Comparison of ENCODE assay signal across 8 cellular contexts in the genomic region with DNA sequence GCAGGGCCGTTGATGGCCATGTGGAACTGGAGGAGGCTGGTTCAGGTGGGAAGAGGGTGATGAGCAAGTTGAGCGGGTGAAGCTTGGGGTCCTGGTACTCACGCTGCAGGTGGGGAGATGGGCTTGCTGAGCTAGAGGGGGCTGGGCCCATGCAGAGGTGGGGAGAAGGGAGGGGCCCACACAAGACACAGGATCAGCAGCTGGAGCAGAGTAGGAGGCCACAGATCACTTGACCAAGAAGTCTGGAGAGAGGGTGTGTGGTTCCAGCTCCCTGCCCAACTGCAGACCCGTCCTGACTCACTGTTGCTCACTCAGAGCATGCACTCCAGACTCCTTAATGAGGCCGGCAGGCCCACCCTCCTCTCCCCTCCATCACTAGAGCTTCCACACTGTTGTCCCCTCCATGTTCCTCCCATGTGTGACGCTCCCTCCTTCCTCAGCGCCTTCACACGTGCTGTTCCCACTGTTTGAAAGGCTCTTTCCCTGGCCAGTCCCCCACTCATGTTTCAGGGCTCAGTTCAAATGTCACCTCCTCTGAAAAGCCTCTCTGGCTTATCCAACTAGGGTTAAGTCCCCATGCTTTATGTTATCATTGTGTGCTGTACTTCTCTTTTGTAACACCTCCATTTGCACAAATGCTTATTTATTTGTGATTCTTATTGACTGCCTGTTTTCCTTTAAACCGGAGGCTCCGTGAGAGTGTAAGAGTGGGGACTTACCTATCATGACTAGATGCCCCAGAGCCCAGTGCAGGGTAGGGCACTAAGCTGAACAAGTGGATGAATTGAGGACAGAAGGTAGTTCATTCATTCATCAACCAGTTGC. TPM values are rescaled to one million over a fixed set of nuclear protein-coding genes. Genes with fewer than 3 reads are reported as not detected.
DNase-seq lines count a peak whose midpoint lies in the region; ATAC-seq lines count a peak whose summit lies in the region.

No MANE protein-coding gene starts in this region.

- peaks cover 35% of the 10 kb centered on the region for H3K4me1 ChIP-seq in stomach smooth muscle (ENCODE audit: control insufficient read depth, insufficient read depth, low read length)

- H3K27ac Mint-ChIP-seq in activated T-cell treated with anti-CD3 and anti-CD28 coated beads, Interleukin-2, amount 50 U/mL, for 72 hours: peak overlapping the region; percentile 85
- peak overlapping the region; percentile 92 for H3K27ac Mint-ChIP-seq in activated CD8-positive, alpha-beta T cell treated with anti-CD3 and anti-CD28 coated beads, Interleukin-2, amount 10 ng/mL, durations not matched to agents 7 days and 5 days

- peaks cover 0 to 14% of the 10 kb centered on the region in 2 donors for H3K36me3 ChIP-seq in stomach smooth muscle (ENCODE audit: control insufficient read depth in 2 of 2, insufficient read depth in 2 of 2, low read length in 2 of 2)

- CTCF ChIA-PET in activated CD8-positive, alpha-beta T cell treated with anti-CD3 and anti-CD28 coated beads, Interleukin-2, amount 10 ng/mL, durations not matched to agents 7 days and 5 days (lab: Charles Lee): interaction anchor here (1.4 to 21.6 kb wide), 3 partner anchors 25 to 56 kb away, joined by 4 to 610 read pairs (median 4); no protein-coding TSS in a partner anchor

- H3K36me3 Mint-ChIP-seq in activated T-cell treated with anti-CD3 and anti-CD28 coated beads, Interleukin-2, amount 50 U/mL, for 72 hours (ENCODE audit: insufficient read depth in 2 of 2): peaks cover 2 to 10% of the 10 kb centered on the region in 2 donors
- H3K36me3 Mint-ChIP-seq in activated CD8-positive, alpha-beta T cell treated with anti-CD3 and anti-CD28 coated beads, Interleukin-2, amount 10 ng/mL, durations not matched to agents 7 days and 5 days (ENCODE audit: low read depth): peaks cover 32% of the 10 kb centered on the region

- H3K9me3 Mint-ChIP-seq in activated T-cell treated with anti-CD3 and anti-CD28 coated beads, Interleukin-2, amount 50 U/mL, for 72 hours: no peaks in the 10 kb centered on the region
- H3K9me3 Mint-ChIP-seq in activated CD8-positive, alpha-beta T cell treated with anti-CD3 and anti-CD28 coated beads, Interleukin-2, amount 10 ng/mL, durations not matched to agents 7 days and 5 days (ENCODE audit: insufficient read depth): no peaks in the 10 kb centered on the region

- no peak for DNase-seq in activated T-cell treated with anti-CD3 and anti-CD28 coated beads, Interleukin-2, amount 50 U/mL, for 72 hours
- no peak for DNase-seq in activated T-cell treated with anti-CD3 and anti-CD28 coated beads, Interleukin-2, amount 50 U/mL, for 48 hours
- no peak for DNase-seq in activated CD8-positive, alpha-beta T cell treated with anti-CD3 and anti-CD28 coated beads, Interleukin-2, amount 10 ng/mL, durations not matched to agents 7 days and 5 days
- peak; percentile 47 for DNase-seq in hepatic stellate cell (ENCODE audit: low spot score)
- no peak for DNase-seq in HT-29 (ENCODE audit: low spot score)
- DNase-seq in NCI-H2227 treated with DMSO at 0.1 percent for 48 hours (lab: John Stamatoyannopoulos, UW): no peak
- no peak for DNase-seq in HuH-7 (ENCODE audit: low spot score)

- peak overlapping the region; percentile 94 to 96 for H3K4me3 ChIP-seq in stomach smooth muscle (ENCODE audit: low read length in 2 of 2)

- H3K27me3 ChIP-seq in stomach smooth muscle (ENCODE audit: control insufficient read depth in 1 of 2, insufficient read depth in 2 of 2, low read length in 2 of 2): no peaks in the 10 kb centered on the region

- H3K27ac ChIP-seq in stomach smooth muscle (ENCODE audit: low read length): no peak overlapping the region

- POLR2A ChIA-PET in activated CD8-positive, alpha-beta T cell treated with anti-CD3 and anti-CD28 coated beads, Interleukin-2, amount 10 ng/mL, durations not matched to agents 7 days and 5 days (lab: Charles Lee): no interaction called here

- no peak for ATAC-seq in activated T-cell treated with anti-CD3 and anti-CD28 coated beads, Interleukin-2, amount 50 U/mL, for 72 hours (replicated peaks in 1 of 2)
- ATAC-seq in activated CD8-positive, alpha-beta T cell treated with anti-CD3 and anti-CD28 coated beads, Interleukin-2, amount 10 ng/mL, durations not matched to agents 7 days and 5 days: no peak

- peak overlapping the region; percentile 25 to 29 for H3K9ac ChIP-seq in stomach smooth muscle (ENCODE audit: low read length in 2 of 2)

- peak overlapping the region; percentile 88 to 93 for H3K4me3 Mint-ChIP-seq in activated T-cell treated with anti-CD3 and anti-CD28 coated beads, Interleukin-2, amount 50 U/mL, for 72 hours
- H3K4me3 Mint-ChIP-seq in activated CD8-positive, alpha-beta T cell treated with anti-CD3 and anti-CD28 coated beads, Interleukin-2, amount 10 ng/mL, durations not matched to agents 7 days and 5 days: peak overlapping the region; percentile 90

- no peaks in the 10 kb centered on the region for H3K9me3 ChIP-seq in stomach smooth muscle (ENCODE audit: control insufficient read depth in 2 of 2, low read length in 2 of 2)

- H3K4me1 Mint-ChIP-seq in activated T-cell treated with anti-CD3 and anti-CD28 coated beads, Interleukin-2, amount 50 U/mL, for 72 hours (ENCODE audit: low read depth): peaks cover 37% of the 10 kb centered on the region
- H3K4me1 Mint-ChIP-seq in activated CD8-positive, alpha-beta T cell treated with anti-CD3 and anti-CD28 coated beads, Interleukin-2, amount 10 ng/mL, durations not matched to agents 7 days and 5 days (ENCODE audit: low read depth): peaks cover 41% of the 10 kb centered on the region

- no peaks in the 10 kb centered on the region for H3K27me3 Mint-ChIP-seq in activated T-cell treated with anti-CD3 and anti-CD28 coated beads, Interleukin-2, amount 50 U/mL, for 72 hours (ENCODE audit: low read depth)
- no peaks in the 10 kb centered on the region for H3K27me3 Mint-ChIP-seq in activated CD8-positive, alpha-beta T cell treated with anti-CD3 and anti-CD28 coated beads, Interleukin-2, amount 10 ng/mL, durations not matched to agents 7 days and 5 days (ENCODE audit: low read depth)

RNA-seq across cellular contexts. Expression of a gene that starts 2.3 kb away (rescaled TPM):
- 10 to 100 TPM; 16.4 to 23.9 TPM for total RNA-seq in activated T-cell treated with anti-CD3 and anti-CD28 coated beads, Interleukin-2, amount 50 U/mL, for 72 hours
- 10 to 100 TPM; 34.2 to 36.0 TPM for total RNA-seq in activated CD8-positive, alpha-beta T cell treated with anti-CD3 and anti-CD28 coated beads, Interleukin-2, amount 10 ng/mL, durations not matched to agents 7 days and 5 days
- total RNA-seq in HT-29 (2014; rRNA removed; shearing (Covaris generic)): 56.4 and 60.6 TPM in 2 replicates

RNA-seq across cellular contexts. Expression of a gene that starts 11.5 kb away (rescaled TPM):
- under 1 TPM; 0.16 to 0.17 TPM for total RNA-seq in activated T-cell treated with anti-CD3 and anti-CD28 coated beads, Interleukin-2, amount 50 U/mL, for 72 hours
- 1 to 10 TPM; 3.3 to 3.4 TPM for total RNA-seq in activated CD8-positive, alpha-beta T cell treated with anti-CD3 and anti-CD28 coated beads, Interleukin-2, amount 10 ng/mL, durations not matched to agents 7 days and 5 days
- 0.41 TPM in 1 of 2 replicates, not detected in the other for total RNA-seq in HT-29 (2014; rRNA removed; shearing (Covaris generic))

RNA-seq across cellular contexts. Expression of a gene that starts 23.1 kb away (rescaled TPM):
- not detected for total RNA-seq in activated T-cell treated with anti-CD3 and anti-CD28 coated beads, Interleukin-2, amount 50 U/mL, for 72 hours
- under 1 TPM in 1 of 2 experiments, not detected in 1; 0.34 TPM for total RNA-seq in activated CD8-positive, alpha-beta T cell treated with anti-CD3 and anti-CD28 coated beads, Interleukin-2, amount 10 ng/mL, durations not matched to agents 7 days and 5 days
- total RNA-seq in HT-29 (2014; rRNA removed; shearing (Covaris generic)): not detected in 2 replicates

RNA-seq across cellular contexts. Expression of a gene that starts 59.1 kb away (rescaled TPM):
- total RNA-seq in activated T-cell treated with anti-CD3 and anti-CD28 coated beads, Interleukin-2, amount 50 U/mL, for 72 hours: not detected
- not detected for total RNA-seq in activated CD8-positive, alpha-beta T cell treated with anti-CD3 and anti-CD28 coated beads, Interleukin-2, amount 10 ng/mL, durations not matched to agents 7 days and 5 days
- total RNA-seq in HT-29 (2014; rRNA removed; shearing (Covaris generic)): not detected in 2 replicates
